In the genomic region with DNA sequence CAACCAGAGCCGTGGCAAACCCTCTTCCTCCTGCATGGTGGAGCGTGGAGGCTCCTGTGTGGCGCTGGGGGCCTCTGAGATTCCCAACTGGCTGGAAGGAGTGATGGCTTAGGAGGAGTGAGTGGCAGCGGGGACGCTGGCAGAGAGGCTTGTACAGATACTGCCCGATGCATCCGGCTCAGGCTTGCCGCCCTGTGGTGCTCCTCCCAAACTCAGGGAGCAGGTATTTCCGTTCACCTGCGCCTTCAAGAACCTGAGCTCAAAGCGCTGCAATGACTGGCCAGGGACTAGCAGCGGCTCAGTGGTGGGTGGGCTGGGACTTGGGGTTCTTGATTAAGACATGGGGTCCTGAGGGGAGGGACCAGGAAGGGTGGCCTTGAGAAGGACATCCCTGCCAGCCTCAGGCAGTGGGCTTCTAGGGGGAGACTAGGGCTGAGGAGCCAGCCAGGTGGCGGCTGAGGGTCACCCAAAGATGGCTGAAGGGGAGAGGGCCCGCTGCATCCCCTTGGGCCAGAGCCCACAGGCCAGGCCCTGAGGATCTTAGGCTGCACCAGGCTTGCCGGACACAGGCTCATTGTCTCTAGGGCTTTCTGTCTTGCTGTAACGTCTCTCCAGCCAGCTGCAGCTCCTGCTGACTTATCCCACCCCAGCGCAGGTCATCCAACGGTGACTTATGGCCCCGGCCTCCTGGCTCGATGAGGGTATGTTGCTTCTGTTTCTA, we compare ENCODE assay signal across 1 cellular context.
TF ChIP-seq lines count a peak whose summit lies in the region.

No MANE protein-coding gene starts in this region.

TF ChIP-seq in H1, 55 proteins besides CTCF, POLR2A, EP300 and RAD21:
- TF ChIP-seq RBBP5 (IDR thresholded peaks at IDR 0.05; ENCODE audit: borderline replicate concordance, low read depth, low read length) (no peak), EGR1 (IDR thresholded peaks at IDR 0.05; ENCODE audit: borderline replicate concordance, low read depth, low read length) (no peak), BCL11A (IDR thresholded peaks at IDR 0.05; ENCODE audit: low read depth in 2 of 2, low read length in 2 of 2) (no peak), FOSL1 (IDR thresholded peaks at IDR 0.05; ENCODE audit: insufficient read depth, low read depth, low read length) (no peak), GABPA (IDR thresholded peaks at IDR 0.05; ENCODE audit: borderline replicate concordance, insufficient read depth, low read length) (no peak), RFX5 (IDR thresholded peaks at IDR 0.05; ENCODE audit: borderline replicate concordance, low read depth, low read length) (no peak), CEBPB (IDR thresholded peaks at IDR 0.05; ENCODE audit: low read depth, low read length) (no peak), CREB1 (IDR thresholded peaks at IDR 0.05) (no peak), TCF12 (IDR thresholded peaks at IDR 0.05; ENCODE audit: low read depth, low read length) (no peak)
- TF ChIP-seq, protein P1, sequence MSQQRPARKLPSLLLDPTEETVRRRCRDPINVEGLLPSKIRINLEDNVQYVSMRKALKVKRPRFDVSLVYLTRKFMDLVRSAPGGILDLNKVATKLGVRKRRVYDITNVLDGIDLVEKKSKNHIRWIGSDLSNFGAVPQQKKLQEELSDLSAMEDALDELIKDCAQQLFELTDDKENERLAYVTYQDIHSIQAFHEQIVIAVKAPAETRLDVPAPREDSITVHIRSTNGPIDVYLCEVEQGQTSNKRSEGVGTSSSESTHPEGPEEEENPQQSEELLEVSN (IDR thresholded peaks at IDR 0.05): no peak
- TF ChIP-seq, protein P2, sequence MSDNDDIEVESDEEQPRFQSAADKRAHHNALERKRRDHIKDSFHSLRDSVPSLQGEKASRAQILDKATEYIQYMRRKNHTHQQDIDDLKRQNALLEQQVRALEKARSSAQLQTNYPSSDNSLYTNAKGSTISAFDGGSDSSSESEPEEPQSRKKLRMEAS (IDR thresholded peaks at IDR 0.05): no peak
